14 cellular contexts compared by ENCODE assay signal in the genomic region with DNA sequence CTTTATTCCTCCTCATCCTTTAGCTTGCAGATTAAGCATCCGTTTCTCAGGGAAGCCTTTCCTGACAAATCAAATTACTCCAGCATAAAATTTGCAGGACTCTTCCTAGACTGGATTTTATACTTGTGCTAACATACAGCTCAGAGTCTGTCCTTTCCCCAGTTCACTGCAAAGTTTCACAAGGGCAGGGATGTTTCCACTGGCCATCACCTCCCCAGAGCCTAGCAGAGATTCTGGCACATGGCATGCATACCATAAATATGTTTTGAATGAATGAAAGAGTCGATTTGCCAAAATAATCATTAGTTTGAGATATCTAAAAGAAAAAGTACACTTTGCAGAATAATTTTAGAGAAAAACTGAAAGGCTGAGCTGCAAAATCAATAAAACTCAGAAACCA.
"Had no signal": no experiment of that assay in that cellular context is flagged by ENCODE, and none has a peak within 500 bp of the region (broad histone marks: within the 10 kb centered on the region; RNA-seq: fewer than 3 reads in every experiment).

No MANE protein-coding gene starts in this region.

- H3K9me3 ChIP-seq: tibial nerve, uterus had no signal

- H3K27ac ChIP-seq: skin epidermis, uterus had no signal

- H3K36me3 ChIP-seq: uterus had no signal

- H3K27me3 ChIP-seq: tibial nerve, uterus had no signal

- DNase-seq: activated CD4-positive, alpha-beta T cell treated with anti-CD3 and anti-CD28 coated beads for 4 hours; activated CD8-positive, alpha-beta memory T cell treated with anti-CD3 and anti-CD28 coated beads, Interleukin-2, amount 50 U/mL, for 4 hours; activated CD8-positive, alpha-beta T cell treated with anti-CD3 and anti-CD28 coated beads, Interleukin-2, amount 10 ng/mL, durations not matched to agents 7 days and 5 days; activated effector memory CD4-positive, alpha-beta T cell treated with anti-CD3 and anti-CD28 coated beads, Interleukin-2, amount 50 U/mL, for 16 hours; activated T-cell treated with anti-CD3 and anti-CD28 coated beads, Interleukin-2, amount 50 U/mL, for 48 hours; cerebellar nuclear complex; erythroblast; stimulated activated CD4-positive, alpha-beta T cell treated with anti-CD3 and anti-CD28 coated beads, Interleukin-15, amount 100 ng/mL, for 24 hours; stimulated activated CD4-positive, alpha-beta T cell treated with anti-CD3 and anti-CD28 coated beads, Interleukin-4, amount 100 ng/mL, for 1 hour; stimulated activated naive B cell treated with anti-CD40 and anti-IgM and Interleukin-4, amounts not matched to agents 10 μg/mL and 1 μg/mL and 100 μg/mL, for 72 hours; T-helper 2 cell; uterus had no signal

- H3K4me3 ChIP-seq: skin epidermis, tibial nerve, uterus had no signal
